Comparison of ENCODE assay signal across 5 cellular contexts in genomic region chr5:113722979-113723378, GRCh38.
"Had no signal": no experiment of that assay in that cellular context is flagged by ENCODE, and none has a peak within 500 bp of the region (broad histone marks: within the 10 kb centered on the region; RNA-seq: fewer than 3 reads in every experiment).

No MANE protein-coding gene starts in this region.

- H3K27ac Mint-ChIP-seq: GM23338 had no signal

- H3K4me3 ChIP-seq: GM23338, K562 had no signal

- H3K4me1 Mint-ChIP-seq: GM23338, H9 had no signal

- H3K4me3 Mint-ChIP-seq: GM23338, H9 had no signal

- DNase-seq: H9, HCEC 1CT, IMR-90 had no signal

- ATAC-seq: GM23338, K562 had no signal
